1 cellular context compared by ENCODE assay signal in the genomic region with DNA sequence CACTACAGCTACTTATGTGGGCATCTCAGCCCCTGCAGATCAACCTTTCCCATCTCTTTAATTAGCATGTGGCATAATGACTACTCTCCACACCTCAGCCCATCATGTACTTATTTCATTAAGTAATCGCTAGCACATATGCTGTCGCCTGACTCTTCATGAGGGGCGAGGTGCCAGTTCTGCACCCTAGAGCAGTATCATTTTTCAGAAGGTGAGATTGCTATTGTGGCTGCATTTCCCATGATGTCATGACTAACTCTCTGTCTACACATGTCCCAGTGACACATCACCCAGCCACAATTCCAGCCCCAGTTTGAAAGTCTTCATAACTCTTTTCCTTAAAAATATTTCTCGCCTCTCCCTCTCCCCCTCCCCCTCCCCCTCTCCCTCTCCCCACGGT.
TF ChIP-seq lines count a peak whose summit lies in the region.

No MANE protein-coding gene starts in this region.

TF ChIP-seq in WTC11, 78 proteins besides CTCF, POLR2A, EP300 and RAD21 (continued from another document):
- TF ChIP-seq ATF3 (CRISPR knock-in tag; conservative IDR thresholded peaks at IDR 0.05) = no peak
- TF ChIP-seq ZNF232 (CRISPR knock-in tag; IDR thresholded peaks at IDR 0.05) = no peak
- TF ChIP-seq JUN (CRISPR knock-in tag; IDR thresholded peaks at IDR 0.05) = no peak
- TF ChIP-seq ERG (CRISPR knock-in tag; IDR thresholded peaks at IDR 0.05) = no peak
- no peak for TF ChIP-seq ZNF281 (CRISPR knock-in tag; IDR thresholded peaks at IDR 0.05)
- no peak for TF ChIP-seq ZNF532 (CRISPR knock-in tag; IDR thresholded peaks at IDR 0.05; ENCODE audit: borderline replicate concordance)
- TF ChIP-seq STAT6 (CRISPR knock-in tag; conservative IDR thresholded peaks at IDR 0.05; ENCODE audit: low read depth) = no peak
- TF ChIP-seq CREM (CRISPR knock-in tag; IDR thresholded peaks at IDR 0.05) = no peak
- no peak for TF ChIP-seq FOXJ3 (CRISPR knock-in tag; IDR thresholded peaks at IDR 0.05; ENCODE audit: borderline replicate concordance)
